ENCODE assay signal across 9 cellular contexts in the genomic region with DNA sequence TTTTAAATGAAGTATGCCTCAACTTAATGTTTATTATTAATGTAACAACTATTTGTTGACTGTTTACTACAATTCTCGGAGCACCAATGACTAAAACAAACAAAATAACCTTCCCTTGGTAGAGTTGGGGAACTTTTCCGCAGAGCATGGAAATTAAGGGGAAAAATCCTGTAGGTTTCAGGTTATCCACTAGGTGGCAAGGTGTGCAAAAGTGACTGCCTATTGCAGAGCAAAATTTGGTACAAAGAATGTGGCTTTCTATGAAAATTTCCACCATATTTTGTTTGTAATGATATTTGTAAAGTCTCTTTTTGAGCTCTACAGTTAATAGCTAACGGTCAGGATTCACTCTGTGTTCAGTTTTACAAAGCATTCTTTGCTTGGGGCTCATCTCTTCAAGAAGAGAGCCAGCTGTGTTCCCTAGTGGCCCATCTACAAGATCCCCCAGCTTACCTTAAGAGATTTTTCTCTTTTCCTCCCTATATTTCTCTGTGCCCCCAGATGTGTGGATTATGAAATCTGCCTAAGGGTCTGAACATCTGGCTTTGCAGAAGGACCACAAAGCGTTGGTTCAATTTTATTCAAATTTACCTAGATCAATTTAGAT.
DNase-seq lines count a peak whose midpoint lies in the region; ATAC-seq and TF ChIP-seq lines count a peak whose summit lies in the region.
"Had no signal": no experiment of that assay in that cellular context is flagged by ENCODE, and none has a peak within 500 bp of the region (broad histone marks: within the 10 kb centered on the region; RNA-seq: fewer than 3 reads in every experiment).

No MANE protein-coding gene starts in this region.

- H3K9me3 Mint-ChIP-seq in activated CD4-positive, alpha-beta memory T cell treated with anti-CD3 and anti-CD28 coated beads, Interleukin-2, amount 10 ng/mL, durations not matched to agents 7 days and 5 days, result no peaks in the 10 kb centered on the region
- no peaks in the 10 kb centered on the region for H3K9me3 Mint-ChIP-seq in activated CD4-positive, alpha-beta memory T cell treated with anti-CD3 and anti-CD28 coated beads for 36 hours

- no peak overlapping the region for H2BK5ac ChIP-seq in mesendoderm (ENCODE audit: low read length)

- H3K56ac ChIP-seq in mesendoderm (ENCODE audit: low read length), result no peak overlapping the region

- no peak overlapping the region for H4K5ac ChIP-seq in mesendoderm (ENCODE audit: low read length)

- no peaks in the 10 kb centered on the region for H3K36me3 Mint-ChIP-seq in activated CD4-positive, alpha-beta memory T cell treated with anti-CD3 and anti-CD28 coated beads, Interleukin-2, amount 10 ng/mL, durations not matched to agents 7 days and 5 days (ENCODE audit: low read depth)
- H3K36me3 Mint-ChIP-seq in activated CD4-positive, alpha-beta memory T cell treated with anti-CD3 and anti-CD28 coated beads for 36 hours, result no peaks in the 10 kb centered on the region
- H3K36me3 Mint-ChIP-seq: activated naive CD8-positive, alpha-beta T cell had no signal

- H3K27ac ChIP-seq in HL-60 (replicated peaks), result no peak overlapping the region
- H3K27ac ChIP-seq in mesendoderm (ENCODE audit: low read depth, low read length), result no peak overlapping the region

- H3K4me2 ChIP-seq in mesendoderm (ENCODE audit: low read length), result no peak overlapping the region

- H3K36me3 ChIP-seq in mesendoderm (ENCODE audit: control insufficient read depth, insufficient read depth, low read length), result no peaks in the 10 kb centered on the region

- WGBS in mesendoderm (ENCODE audit: extremely low coverage, insufficient coverage, low lambda C conversion rate), result no CpG with 5 or more reads among the region's 4 CpGs

- H3K4ac ChIP-seq in mesendoderm (ENCODE audit: low read depth, low read length), result no peak overlapping the region

- H3K4me1 ChIP-seq in mesendoderm (ENCODE audit: control insufficient read depth, low read depth, low read length), result peaks cover 2% of the 10 kb centered on the region

- H4K8ac ChIP-seq in mesendoderm (ENCODE audit: low read depth, low read length), result no peak overlapping the region

- peaks cover 12% of the 10 kb centered on the region for H3K4me1 Mint-ChIP-seq in activated CD4-positive, alpha-beta memory T cell treated with anti-CD3 and anti-CD28 coated beads, Interleukin-2, amount 10 ng/mL, durations not matched to agents 7 days and 5 days
- peaks cover 6% of the 10 kb centered on the region for H3K4me1 Mint-ChIP-seq in activated CD4-positive, alpha-beta memory T cell treated with anti-CD3 and anti-CD28 coated beads for 36 hours (ENCODE audit: low read depth)

- H3K79me2 ChIP-seq in mesendoderm (ENCODE audit: control insufficient read depth, insufficient read depth, low read length), result no peaks in the 10 kb centered on the region

- peaks cover 51% of the 10 kb centered on the region for H3K27me3 Mint-ChIP-seq in activated CD4-positive, alpha-beta memory T cell treated with anti-CD3 and anti-CD28 coated beads, Interleukin-2, amount 10 ng/mL, durations not matched to agents 7 days and 5 days
- peaks cover 41% of the 10 kb centered on the region for H3K27me3 Mint-ChIP-seq in activated CD4-positive, alpha-beta memory T cell treated with anti-CD3 and anti-CD28 coated beads for 36 hours

- CTCF ChIA-PET in activated CD4-positive, alpha-beta memory T cell treated with anti-CD3 and anti-CD28 coated beads, Interleukin-2, amount 10 ng/mL, durations not matched to agents 7 days and 5 days (lab: Charles Lee), result interaction anchor here (0.6 to 2.5 kb wide), 6 partner anchors 11 to 104 kb away, joined by 3 to 11 read pairs (median 5); no protein-coding TSS in a partner anchor
- CTCF ChIA-PET in activated CD4-positive, alpha-beta memory T cell treated with anti-CD3 and anti-CD28 coated beads for 36 hours (lab: Charles Lee), result interaction anchor here (0.6 to 3.0 kb wide), 9 partner anchors 10 to 98 kb away, joined by 3 to 14 read pairs (median 3); no protein-coding TSS in a partner anchor

- ATAC-seq in GM21390 (IDR thresholded peaks at IDR 0.05; ENCODE audit: unreplicated experiment), result peak; percentile 78

- no peak overlapping the region for H2BK15ac ChIP-seq in mesendoderm (replicated peaks; ENCODE audit: low read depth)

- peaks cover 37% of the 10 kb centered on the region for H3K27me3 ChIP-seq in HL-60 (ENCODE audit: insufficient read depth, poor library complexity, severe bottlenecking)
- no peaks in the 10 kb centered on the region for H3K27me3 ChIP-seq in mesendoderm (ENCODE audit: insufficient read depth, low read length, poor library complexity)

- POLR2A ChIA-PET in activated CD4-positive, alpha-beta memory T cell treated with anti-CD3 and anti-CD28 coated beads, Interleukin-2, amount 10 ng/mL, durations not matched to agents 7 days and 5 days (lab: Charles Lee), result interaction anchor here (0.7 kb wide), 1 partner anchor 62 kb away, joined by 4 read pairs; the partner anchor contains the start of genes CEP44 and FBXO8
- POLR2A ChIA-PET in activated CD4-positive, alpha-beta memory T cell treated with anti-CD3 and anti-CD28 coated beads for 36 hours (lab: Charles Lee), result no interaction called here

- no peak overlapping the region for H2BK120ac ChIP-seq in mesendoderm (ENCODE audit: low read depth, low read length)

- no peak overlapping the region for H3K27ac Mint-ChIP-seq in activated CD4-positive, alpha-beta memory T cell treated with anti-CD3 and anti-CD28 coated beads, Interleukin-2, amount 10 ng/mL, durations not matched to agents 7 days and 5 days
- no peak overlapping the region for H3K27ac Mint-ChIP-seq in activated CD4-positive, alpha-beta memory T cell treated with anti-CD3 and anti-CD28 coated beads for 36 hours
- H3K27ac Mint-ChIP-seq: activated naive CD8-positive, alpha-beta T cell had no signal

- H3K9ac ChIP-seq in mesendoderm (ENCODE audit: low read length), result no peak overlapping the region

- H3K79me1 ChIP-seq in mesendoderm (ENCODE audit: low read length), result no peaks in the 10 kb centered on the region

- TF ChIP-seq CTCF in HL-60 (IDR thresholded peaks at IDR 0.05; ENCODE audit: insufficient read depth, low read length), result peak; percentile 37
- TF ChIP-seq CTCF in astrocyte of the cerebellum (IDR thresholded peaks at IDR 0.05; ENCODE audit: low read depth, low read length, missing control alignments), result peak; percentile 71

- DNase-seq in NCI-H82 (lab: John Stamatoyannopoulos, UW), result peak; percentile 40
- no peak for DNase-seq in NCI-H82 treated with DMSO at 0.1 percent for 48 hours (lab: John Stamatoyannopoulos, UW; ENCODE audit: unreplicated experiment)
- no peak for DNase-seq in HL-60 (ENCODE audit: low read depth in 1 of 2, low spot score in 1 of 2)
- peak; percentile 22 for DNase-seq in astrocyte of the cerebellum (ENCODE audit: low read depth)
- peak; percentile 41 for DNase-seq in mesendoderm
- DNase-seq in activated CD4-positive, alpha-beta memory T cell treated with anti-CD3 and anti-CD28 coated beads, Interleukin-2, amount 10 ng/mL, durations not matched to agents 7 days and 5 days, result no peak
- DNase-seq in activated CD4-positive, alpha-beta memory T cell treated with anti-CD3 and anti-CD28 coated beads for 36 hours, result no peak

- no peak overlapping the region for H3K4me3 ChIP-seq in HL-60 (replicated peaks; ENCODE audit: insufficient read depth, low read length)
- H3K4me3 ChIP-seq in astrocyte of the cerebellum (ENCODE audit: low read depth, low read length), result no peak overlapping the region
- no peak overlapping the region for H3K4me3 ChIP-seq in mesendoderm (ENCODE audit: low read length)

- no peak overlapping the region for H3K4me3 Mint-ChIP-seq in activated CD4-positive, alpha-beta memory T cell treated with anti-CD3 and anti-CD28 coated beads, Interleukin-2, amount 10 ng/mL, durations not matched to agents 7 days and 5 days
- no peak overlapping the region for H3K4me3 Mint-ChIP-seq in activated CD4-positive, alpha-beta memory T cell treated with anti-CD3 and anti-CD28 coated beads for 36 hours
- H3K4me3 Mint-ChIP-seq: activated naive CD8-positive, alpha-beta T cell had no signal

- in situ Hi-C loops in astrocyte of the cerebellum (cut with HindIII; ENCODE audit: low sequenced_read_pairs), result no loop called here

- no peak overlapping the region for H2AK5ac ChIP-seq in mesendoderm (ENCODE audit: low read length)

- H3K18ac ChIP-seq in mesendoderm (ENCODE audit: low read length), result no peak overlapping the region

- intact Hi-C loops in activated CD4-positive, alpha-beta memory T cell treated with anti-CD3 and anti-CD28 coated beads for 36 hours (cut with micrococcal nuclease), result loop anchor here (1.0 to 5.0 kb wide), 2 partner anchors 97 to 410 kb away; no protein-coding TSS in a partner anchor

- no peak overlapping the region for H3K23ac ChIP-seq in mesendoderm (ENCODE audit: low read length)

Comparison
In these comparisons a context has a peak if more than half of its experiments do, and no peak if none do; other contexts are left out.
1. DNase-seq: peak in NCI-H82 (single experiment), astrocyte of the cerebellum (single experiment) and mesendoderm (single experiment); none in NCI-H82 treated with DMSO at 0.1 percent for 48 hours (single experiment), HL-60 (0 of 2), activated CD4-positive, alpha-beta memory T cell treated with anti-CD3 and anti-CD28 coated beads, Interleukin-2, amount 10 ng/mL, durations not matched to agents 7 days and 5 days (single experiment) and activated CD4-positive, alpha-beta memory T cell treated with anti-CD3 and anti-CD28 coated beads for 36 hours (single experiment).